35 cellular contexts compared by ENCODE assay signal in the genomic region with DNA sequence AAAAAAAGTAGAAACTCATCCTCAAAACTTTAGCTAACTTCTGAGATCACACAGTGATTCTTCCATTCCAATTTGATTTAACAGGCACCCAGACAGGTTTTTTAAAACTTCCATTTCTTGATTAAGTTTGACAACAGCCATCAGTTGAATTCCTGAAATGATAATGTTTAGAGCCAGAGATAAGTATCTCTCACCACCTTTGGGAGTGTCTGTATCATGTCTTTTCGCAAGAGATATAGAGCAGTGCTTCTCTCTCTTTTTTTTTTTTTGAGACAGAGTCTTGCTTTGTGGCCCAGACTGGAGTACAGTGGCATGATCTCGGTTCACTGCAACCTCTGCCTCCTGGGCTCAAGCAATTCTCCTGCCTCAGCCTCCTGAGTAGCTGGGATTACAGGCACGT. TPM values are rescaled to one million over a fixed set of nuclear protein-coding genes. Genes with fewer than 3 reads are reported as not detected.
DNase-seq lines count a peak whose midpoint lies in the region; ATAC-seq, FAIRE-seq and TF ChIP-seq lines count a peak whose summit lies in the region.
"Had no signal": no experiment of that assay in that cellular context is flagged by ENCODE, and none has a peak within 500 bp of the region (broad histone marks: within the 10 kb centered on the region; RNA-seq: fewer than 3 reads in every experiment).

No MANE protein-coding gene starts in this region.

- POLR2A ChIA-PET in SK-N-SH (lab: Yijun Ruan, JAX) (no interaction called here), PC-3 (lab: Charles Lee; ENCODE audit: unreplicated experiment) (interaction anchor here (0.6 kb wide), 1 partner anchor 24 kb away, joined by 6 read pairs; no protein-coding TSS in a partner anchor)

- 0 out of 4 replicates have a peak, but pooled peaks of 1 of the 2 experiments have one; percentile 27 for TF ChIP-seq EP300 in SK-N-SH (IDR thresholded peaks at IDR 0.05; ENCODE audit: borderline replicate concordance in 1 of 2, low read depth in 1 of 2, low read length in 1 of 2)

- H3K27me3 ChIP-seq in SK-N-SH (ENCODE audit: insufficient read depth) (no peaks in the 10 kb centered on the region), trophoblast cell (ENCODE audit: insufficient read depth, low read length) (no peaks in the 10 kb centered on the region), PC-3 (ENCODE audit: low read length) (no peaks in the 10 kb centered on the region), lower lobe of right lung (ENCODE audit: low read depth) (no peaks in the 10 kb centered on the region)
- H3K27me3 ChIP-seq: BE2C; BLaER1; BLaER1 treated with 17β-estradiol and CSF1 and Interleukin-3, amounts not matched to agents 10 nM and 100 nM had no signal

- no peak overlapping the region for H2BK5ac ChIP-seq in trophoblast cell (ENCODE audit: low read depth, low read length, poor library complexity)

- H2AFZ ChIP-seq in SK-N-SH (ENCODE audit: low read depth) (no peak overlapping the region; the same call in 1 of the 2 replicates), trophoblast cell (ENCODE audit: insufficient read depth, low read length, poor library complexity) (no peak overlapping the region), PC-3 (ENCODE audit: low read length) (no peak overlapping the region)

- H3K23ac ChIP-seq in trophoblast cell (ENCODE audit: low read length): no peak overlapping the region

- H3K36me3 ChIP-seq in SK-N-SH (replicated peaks in 1 of 2; ENCODE audit: control insufficient read depth in 1 of 2, insufficient read depth in 2 of 2, low read length in 1 of 2) (no peaks in the 10 kb centered on the region), trophoblast cell (ENCODE audit: control insufficient read depth in 1 of 2, insufficient read depth in 2 of 2, low read length in 2 of 2) (no peaks in the 10 kb centered on the region), PC-3 (ENCODE audit: low read depth, low read length) (no peaks in the 10 kb centered on the region), lower lobe of right lung (no peaks in the 10 kb centered on the region)
- H3K36me3 ChIP-seq: BE2C; BLaER1; BLaER1 treated with 17β-estradiol and CSF1 and Interleukin-3, amounts not matched to agents 10 nM and 100 nM had no signal

- H3K9ac ChIP-seq in SK-N-SH (no peak overlapping the region), trophoblast cell (ENCODE audit: low read length) (no peak overlapping the region), PC-3 (ENCODE audit: low read length) (no peak overlapping the region)
- H3K9ac ChIP-seq: BLaER1; BLaER1 treated with 17β-estradiol and CSF1 and Interleukin-3, amounts not matched to agents 10 nM and 100 nM had no signal

- H3K4me1 ChIP-seq in SK-N-SH (ENCODE audit: control insufficient read depth in 1 of 2, insufficient read depth in 2 of 2, low read depth in 1 of 2, low read length in 1 of 2): no peaks in the 10 kb centered on the region
- H3K4me1 ChIP-seq in trophoblast cell (ENCODE audit: control insufficient read depth in 1 of 2, insufficient read depth in 2 of 2, low read length in 2 of 2): peaks cover 0 to 2% of the 10 kb centered on the region in 2 experiments
- no peaks in the 10 kb centered on the region for H3K4me1 ChIP-seq in PC-3 (ENCODE audit: insufficient read depth, low read length)
- no peaks in the 10 kb centered on the region for H3K4me1 ChIP-seq in lower lobe of right lung
- H3K4me1 ChIP-seq: BE2C, Caco-2 had no signal

- H3K4ac ChIP-seq in trophoblast cell (ENCODE audit: low read depth, low read length): no peak overlapping the region

- no peak overlapping the region for H2BK120ac ChIP-seq in trophoblast cell (ENCODE audit: insufficient read depth, low read length, poor library complexity)

- 69% methylated on average over 3 of the region's 3 CpGs for WGBS in SK-N-SH (ENCODE audit: low lambda C conversion rate)
- WGBS in trophoblast cell (ENCODE audit: extremely low coverage, insufficient coverage, insufficient read length): no CpG with 5 or more reads among the region's 3 CpGs

- H3K4me2 ChIP-seq in SK-N-SH (no peak overlapping the region), trophoblast cell (ENCODE audit: low read length) (no peak overlapping the region), PC-3 (ENCODE audit: low read length) (no peak overlapping the region)
- H3K4me2 ChIP-seq: A549; BLaER1; BLaER1 treated with 17β-estradiol and CSF1 and Interleukin-3, amounts not matched to agents 10 nM and 100 nM had no signal

- no peak for TF ChIP-seq RAD21 in SK-N-SH (IDR thresholded peaks at IDR 0.05; ENCODE audit: low read length)

- ATAC-seq in SK-N-SH treated with all-trans-retinoic acid at 6 μM for 48 hours (peak; percentile 72), PC-3 (no peak), lower lobe of right lung (no peak)
- ATAC-seq: A549; CD8-positive, alpha-beta T cell had no signal

- no TSS peak for BruUV-seq in PC-3 (replicated peaks; lab: Mats Ljungman, UMichigan)

- no peak overlapping the region for H3K27ac ChIP-seq in SK-N-SH (ENCODE audit: low read depth in 2 of 2, low read length in 1 of 2)
- H3K27ac ChIP-seq in trophoblast cell (ENCODE audit: low read depth, low read length): no peak overlapping the region
- H3K27ac ChIP-seq in PC-3 (ENCODE audit: low read length): no peak overlapping the region
- no peak overlapping the region for H3K27ac ChIP-seq in lower lobe of right lung
- H3K27ac ChIP-seq: 22Rv1; A549; BLaER1; BLaER1 treated with 17β-estradiol and CSF1 and Interleukin-3, amounts not matched to agents 10 nM and 100 nM; C4-2B had no signal

- H3F3A ChIP-seq in SK-N-SH (replicated peaks; ENCODE audit: insufficient read depth) (peaks cover 12% of the 10 kb centered on the region), PC-3 (ENCODE audit: low read length, unreplicated experiment) (no peaks in the 10 kb centered on the region)

- no peak for FAIRE-seq in RCC 7860 (lab: Jason Lieb, UNC)
- FAIRE-seq: A204.1, D721Med had no signal

- CTCF ChIA-PET in SK-N-SH (lab: Yijun Ruan, JAX) (interaction anchor here (0.7 to 6.3 kb wide), 3 partner anchors 10 to 99 kb away, joined by 5 to 36 read pairs (median 9); no protein-coding TSS in a partner anchor), PC-3 (lab: Charles Lee) (no interaction called here)

- no peak overlapping the region for H4K12ac ChIP-seq in trophoblast cell (ENCODE audit: low read depth, low read length)

- no peak overlapping the region for H4K8ac ChIP-seq in trophoblast cell (ENCODE audit: low read depth, low read length)

- H3K18ac ChIP-seq in trophoblast cell (ENCODE audit: low read length): no peak overlapping the region

- H3K9me2 ChIP-seq in SK-N-SH (no peaks in the 10 kb centered on the region), PC-3 (replicated peaks; ENCODE audit: low read length) (no peaks in the 10 kb centered on the region)

- H4K20me1 ChIP-seq in SK-N-SH (ENCODE audit: insufficient read depth) (no peaks in the 10 kb centered on the region), PC-3 (ENCODE audit: low read length) (no peaks in the 10 kb centered on the region)
- H4K20me1 ChIP-seq: BLaER1; BLaER1 treated with 17β-estradiol and CSF1 and Interleukin-3, amounts not matched to agents 10 nM and 100 nM had no signal

- no peak overlapping the region for H2AK5ac ChIP-seq in trophoblast cell (ENCODE audit: low read length)

- H2BK12ac ChIP-seq in trophoblast cell (ENCODE audit: low read length): no peak overlapping the region

- H3K79me1 ChIP-seq in trophoblast cell (ENCODE audit: low read length): peaks cover 7% of the 10 kb centered on the region

- no peak for TF ChIP-seq CTCF in SK-N-SH (IDR thresholded peaks at IDR 0.05)
- no peak for TF ChIP-seq CTCF in PC-3 (conservative IDR thresholded peaks at IDR 0.05; ENCODE audit: low read depth, low read length)
- TF ChIP-seq CTCF in lower lobe of right lung (IDR thresholded peaks at IDR 0.05): no peak

- no peak overlapping the region for H3K14ac ChIP-seq in trophoblast cell (ENCODE audit: low read length)

- H3K4me3 ChIP-seq in SK-N-SH (ENCODE audit: low read depth in 2 of 2, low read length in 1 of 2) (no peak overlapping the region), trophoblast cell (ENCODE audit: low read depth, low read length) (no peak overlapping the region), PC-3 (ENCODE audit: low read length) (no peak overlapping the region), lower lobe of right lung (no peak overlapping the region)
- H3K4me3 ChIP-seq: A549; BLaER1; BLaER1 treated with 17β-estradiol and CSF1 and Interleukin-3, amounts not matched to agents 10 nM and 100 nM had no signal

- H4K91ac ChIP-seq in trophoblast cell (ENCODE audit: low read depth, low read length): peak overlapping the region; percentile 55

- H3K9me3 ChIP-seq in SK-N-SH (no peaks in the 10 kb centered on the region), trophoblast cell (ENCODE audit: insufficient read depth, low read depth, low read length) (no peaks in the 10 kb centered on the region), PC-3 (ENCODE audit: low read length) (no peaks in the 10 kb centered on the region), lower lobe of right lung (no peaks in the 10 kb centered on the region)
- H3K9me3 ChIP-seq: BE2C, BLaER1, Caco-2 had no signal

- intact Hi-C loops in PC-3 (cut with micrococcal nuclease) (no loop called here), lower lobe of right lung (cut with DNase I) (no loop called here)

- H3K79me2 ChIP-seq in SK-N-SH (ENCODE audit: insufficient read depth) (no peaks in the 10 kb centered on the region), trophoblast cell (ENCODE audit: control insufficient read depth, insufficient read depth, low read length, poor library complexity) (no peaks in the 10 kb centered on the region), PC-3 (ENCODE audit: low read length) (no peaks in the 10 kb centered on the region)

- DNase-seq in SK-N-DZ (ENCODE audit: low spot score) (peak; percentile 63), SK-N-SH (no peak), trophoblast cell (no peak), PC-3 (no peak), lower lobe of right lung (no peak), RCC 7860 (ENCODE audit: low spot score) (no peak), HUDEP-2 (lab: John Stamatoyannopoulos, UW; ENCODE audit: unreplicated experiment in 76 of 76) (no peak)
- DNase-seq: 8988T; ACHN; AML-193; BE2C; C1 segment of cervical spinal cord; Caco-2; Calu3; CD4-positive, alpha-beta memory T cell; CD4-positive, alpha-beta T cell; CD4-positive, CD25-positive, alpha-beta regulatory T cell; CD8-positive, alpha-beta memory T cell; CD8-positive, alpha-beta T cell; COR-L47; DMS 273 treated with DMSO at 0.1 percent for 48 hours; DMS153; DMS53; DMS79; DMS79 treated with DMSO at 0.1 percent for 48 hours; DND-41; EL had no signal

TF ChIP-seq in SK-N-SH, 30 proteins besides CTCF, POLR2A, EP300 and RAD21 (continues in another document):
- TF ChIP-seq FOXM1 (IDR thresholded peaks at IDR 0.05; ENCODE audit: low read depth) (no peak), ELF1 (IDR thresholded peaks at IDR 0.05) (no peak)

RNA-seq across cellular contexts. Expression of gene BMAL1, which starts 41.7 kb away (rescaled TPM):
- 9.9 and 20.0 TPM in 2 replicates for polyA plus RNA-seq in SK-N-DZ (2014; cell fraction: cytosol; rRNA removed)
- 19.1 and 20.9 TPM in 2 replicates for polyA plus RNA-seq in SK-N-DZ (2014; cell fraction: nucleus; rRNA removed)
- 6.5 and 8.2 TPM in 2 replicates for polyA plus RNA-seq in SK-N-SH (2012; rRNA removed)
- 7.0 and 7.3 TPM in 2 replicates for polyA plus RNA-seq in SK-N-SH (2012; cell fraction: cytosol; rRNA removed)
- polyA plus RNA-seq in SK-N-SH (2012; cell fraction: nucleus; rRNA removed): 12.0 and 14.1 TPM in 2 replicates
- polyA plus RNA-seq in trophoblast cell (2013): 18.8 and 20.8 TPM in 2 replicates
- total RNA-seq in PC-3 (2014; rRNA removed) (4.7 and 10.9 TPM in 2 replicates), lower lobe of right lung (25.2 TPM)
